ENCODE assay signal across 7 cellular contexts in the genomic region with DNA sequence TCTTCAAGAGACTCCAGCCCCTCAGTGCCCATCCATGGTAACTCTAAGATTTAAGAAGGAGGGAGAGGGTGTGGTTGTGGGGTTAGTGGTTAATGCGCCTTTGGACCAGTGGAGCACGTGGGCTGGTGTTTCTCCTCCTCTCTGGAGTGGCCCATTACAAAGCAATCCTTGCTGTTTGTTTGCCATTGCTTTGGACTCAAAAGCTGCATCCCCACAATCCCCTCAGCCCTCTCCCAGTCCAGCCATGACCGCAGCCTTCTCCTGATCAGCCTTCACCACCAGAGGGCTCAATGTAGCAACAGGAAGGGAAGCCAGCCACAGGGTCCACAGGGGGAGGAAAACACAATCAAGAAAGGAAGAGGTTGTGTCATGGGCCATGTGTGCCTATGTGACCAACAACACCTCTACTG. TPM values are rescaled to one million over a fixed set of nuclear protein-coding genes. Genes with fewer than 3 reads are reported as not detected.
DNase-seq lines count a peak whose midpoint lies in the region; ATAC-seq, FAIRE-seq and TF ChIP-seq lines count a peak whose summit lies in the region.

No MANE protein-coding gene starts in this region.

- no peak overlapping the region for H3K4me3 Mint-ChIP-seq in astrocyte (ENCODE audit: unreplicated experiment)

- H2AFZ ChIP-seq in IMR-90 (replicated peaks; ENCODE audit: low read length, poor library complexity) (peak overlapping the region; percentile 23), astrocyte (ENCODE audit: low read depth, low read length) (no peak overlapping the region)

- no peak overlapping the region for H3K23ac ChIP-seq in IMR-90 (ENCODE audit: low read depth, low read length)

- TF ChIP-seq CTCF in IMR-90 (conservative IDR thresholded peaks at IDR 0.05; ENCODE audit: low read depth, low read length) (peak; percentile 21; the same call in 1 of the 2 replicates), astrocyte (IDR thresholded peaks at IDR 0.05; ENCODE audit: insufficient read depth, low read depth, low read length) (peak; percentile 28), right lobe of liver (IDR thresholded peaks at IDR 0.05) (peak in 3 of 4 donors; percentile 20 to 25 (median 21)), stomach (IDR thresholded peaks at IDR 0.05) (peak in 1 of 7 experiments; percentile 11)

- dilution Hi-C loops in IMR-90 (cut with HindIII; ENCODE audit: low sequenced_read_pairs, unreplicated experiment): no loop called here

- H3K56ac ChIP-seq in IMR-90 (ENCODE audit: extremely low read depth, insufficient read depth, low read length): no peak overlapping the region

- H3K27ac ChIP-seq in IMR-90 (ENCODE audit: insufficient read depth, low read length): no peak overlapping the region
- no peak overlapping the region for H3K27ac ChIP-seq in astrocyte (ENCODE audit: low read depth, low read length)
- H3K27ac ChIP-seq in right lobe of liver: no peak overlapping the region
- no peak overlapping the region for H3K27ac ChIP-seq in stomach

- no peak overlapping the region for H2BK20ac ChIP-seq in IMR-90 (ENCODE audit: low read depth, low read length)

- peaks cover 4% of the 10 kb centered on the region for H3K27me3 Mint-ChIP-seq in astrocyte (ENCODE audit: low read depth, unreplicated experiment)

- no peak overlapping the region for H3K14ac ChIP-seq in IMR-90 (replicated peaks; ENCODE audit: low read depth, low read length)

- no peak overlapping the region for H4K91ac ChIP-seq in IMR-90 (ENCODE audit: insufficient read depth, low read depth, low read length)

- no peak overlapping the region for H3K4ac ChIP-seq in IMR-90 (ENCODE audit: low read depth, low read length)

- POLR2A ChIA-PET in IMR-90 (lab: Charles Lee; ENCODE audit: unreplicated experiment): no interaction called here

- ATAC-seq in IMR-90 (ENCODE audit: low read depth) (peak; percentile 32; the same call in 1 of the 2 replicates), right lobe of liver (peak; percentile 56 to 69 (median 64)), GM21576 (IDR thresholded peaks at IDR 0.05; ENCODE audit: unreplicated experiment) (no peak)

- no peak for TF ChIP-seq RAD21 in IMR-90 (IDR thresholded peaks at IDR 0.05; ENCODE audit: low read length)

- no CpG with 5 or more reads among the region's 3 CpGs for WGBS in IMR-90 (ENCODE audit: extremely low coverage in 2 of 2, insufficient read length in 1 of 2), 2 experiments
- no CpG with 5 or more reads among the region's 3 CpGs for WGBS in right lobe of liver (ENCODE audit: insufficient coverage, low coverage, low lambda C conversion rate, missing lambda C conversion rate)
- 58 to 77% (median 69%) methylated on average over 3 of the region's 3 CpGs for WGBS in stomach, 5 donors

- in situ Hi-C loops in IMR-90 (cut with MboI; ENCODE audit: low sequenced_read_pairs): no loop called here

- H3K9me3 Mint-ChIP-seq in astrocyte (ENCODE audit: unreplicated experiment): peaks cover 3% of the 10 kb centered on the region

- no TSS peak for BruUV-seq in IMR-90 (replicated peaks; lab: Mats Ljungman, UMichigan)

- H2BK120ac ChIP-seq in IMR-90 (ENCODE audit: low read depth, low read length): no peak overlapping the region

- TF ChIP-seq EP300 in stomach (IDR thresholded peaks at IDR 0.05): no peak

- H3K4me1 Mint-ChIP-seq in astrocyte (ENCODE audit: low read depth, unreplicated experiment): no peaks in the 10 kb centered on the region

- H3K36me3 Mint-ChIP-seq in astrocyte (ENCODE audit: low read depth, unreplicated experiment): no peaks in the 10 kb centered on the region

- no peak for TF ChIP-seq POLR2A in IMR-90 (IDR thresholded peaks at IDR 0.05; ENCODE audit: low read depth, low read length)
- no peak for TF ChIP-seq POLR2A in right lobe of liver (IDR thresholded peaks at IDR 0.05)
- no peak for TF ChIP-seq POLR2A in stomach (IDR thresholded peaks at IDR 0.05)

- H3K4me1 ChIP-seq in IMR-90 (ENCODE audit: control insufficient read depth, insufficient read depth, low read length): no peaks in the 10 kb centered on the region
- no peaks in the 10 kb centered on the region for H3K4me1 ChIP-seq in astrocyte (ENCODE audit: insufficient read depth, low read length)
- no peaks in the 10 kb centered on the region for H3K4me1 ChIP-seq in right lobe of liver
- no peaks in the 10 kb centered on the region for H3K4me1 ChIP-seq in stomach

- no peaks in the 10 kb centered on the region for H3K27me3 ChIP-seq in IMR-90 (ENCODE audit: control insufficient read depth, insufficient read depth, low read length)
- H3K27me3 ChIP-seq in astrocyte (ENCODE audit: insufficient read depth, low read length): no peaks in the 10 kb centered on the region
- H3K27me3 ChIP-seq in right lobe of liver: no peaks in the 10 kb centered on the region
- H3K27me3 ChIP-seq in stomach: no peaks in the 10 kb centered on the region

- H2BK5ac ChIP-seq in IMR-90 (ENCODE audit: low read depth, low read length, poor library complexity, severe bottlenecking): no peak overlapping the region

- H3K79me2 ChIP-seq in astrocyte (ENCODE audit: insufficient read depth, low read length): no peaks in the 10 kb centered on the region

- FAIRE-seq in astrocyte (lab: Jason Lieb, UNC): no peak

- peak; percentile 79 for DNase-seq in ELF-1 (ENCODE audit: low read depth, low spot score)
- DNase-seq in IMR-90: peak; percentile 3
- no peak for DNase-seq in astrocyte (ENCODE audit: low read depth)
- DNase-seq in right lobe of liver: no peak
- DNase-seq in stomach: no peak
- no peak for DNase-seq in mucosa of gallbladder (ENCODE audit: low spot score)

- H3K27ac Mint-ChIP-seq in astrocyte (ENCODE audit: unreplicated experiment): no peak overlapping the region

- H2AK9ac ChIP-seq in IMR-90 (replicated peaks; ENCODE audit: low read depth, low read length, poor library complexity): no peak overlapping the region

- H4K5ac ChIP-seq in IMR-90 (ENCODE audit: low read depth, low read length): no peak overlapping the region

- H3K4me2 ChIP-seq in IMR-90 (ENCODE audit: low read depth, low read length) (no peak overlapping the region), astrocyte (ENCODE audit: low read length) (no peak overlapping the region)

- CTCF ChIA-PET in IMR-90 (lab: Yijun Ruan, JAX): no interaction called here

- no peak overlapping the region for H3K9ac ChIP-seq in IMR-90 (ENCODE audit: low read depth, low read length)
- H3K9ac ChIP-seq in astrocyte (ENCODE audit: low read length): no peak overlapping the region

- H3K9me3 ChIP-seq in IMR-90 (ENCODE audit: control insufficient read depth, insufficient read depth, low read length) (no peaks in the 10 kb centered on the region), astrocyte (ENCODE audit: insufficient read depth, low read depth, low read length) (peaks cover 3% of the 10 kb centered on the region), right lobe of liver (no peaks in the 10 kb centered on the region), stomach (peaks cover 0 to 9% (median 3%) of the 10 kb centered on the region in 4 donors)

- no peak overlapping the region for H4K8ac ChIP-seq in IMR-90 (ENCODE audit: low read depth in 2 of 2, low read length in 2 of 2)

- H2BK15ac ChIP-seq in IMR-90 (ENCODE audit: low read depth, low read length): no peak overlapping the region

- no peaks in the 10 kb centered on the region for H3K79me1 ChIP-seq in IMR-90 (ENCODE audit: low read depth in 1 of 2, low read length in 2 of 2)

- H3K36me3 ChIP-seq in IMR-90 (ENCODE audit: control insufficient read depth, insufficient read depth, low read length) (no peaks in the 10 kb centered on the region), astrocyte (ENCODE audit: insufficient read depth, low read length) (no peaks in the 10 kb centered on the region), right lobe of liver (no peaks in the 10 kb centered on the region), stomach (no peaks in the 10 kb centered on the region)

- no peak overlapping the region for H3K4me3 ChIP-seq in IMR-90 (ENCODE audit: insufficient read depth, low read depth, low read length)
- H3K4me3 ChIP-seq in astrocyte (ENCODE audit: insufficient read depth, low read depth, low read length): no peak overlapping the region
- no peak overlapping the region for H3K4me3 ChIP-seq in right lobe of liver
- no peak overlapping the region for H3K4me3 ChIP-seq in stomach

- no peak overlapping the region for H3K18ac ChIP-seq in IMR-90 (ENCODE audit: low read depth, low read length)

- no peaks in the 10 kb centered on the region for H3K9me1 ChIP-seq in IMR-90 (ENCODE audit: insufficient read depth, low read length)

- intact Hi-C loops in IMR-90 (cut with micrococcal nuclease) (no loop called here), right lobe of liver (cut with DNase I) (no loop called here), stomach (cut with DNase I; ENCODE audit: low total_unique reads) (no loop called here)

- H4K20me1 ChIP-seq in IMR-90 (ENCODE audit: insufficient read depth, low read length) (no peaks in the 10 kb centered on the region), astrocyte (ENCODE audit: insufficient read depth, low read length) (no peaks in the 10 kb centered on the region)

- H2AK5ac ChIP-seq in IMR-90 (ENCODE audit: low read depth, low read length): no peak overlapping the region

TF ChIP-seq in IMR-90, 13 proteins besides CTCF, POLR2A, EP300 and RAD21:
- TF ChIP-seq SMC3 (IDR thresholded peaks at IDR 0.05; ENCODE audit: low read depth, low read length) (peak; percentile 23; the same call in 1 of the 2 replicates), MAZ (IDR thresholded peaks at IDR 0.05; ENCODE audit: borderline replicate concordance, low read depth, low read length) (no peak)

RNA-seq across cellular contexts. Expression of gene FAM174B, which starts 38.4 kb away (rescaled TPM):
- total RNA-seq in IMR-90 (2012; rRNA removed): 0.18 and 0.56 TPM in 2 replicates
- polyA plus RNA-seq in IMR-90 (2012; rRNA removed): 0.56 and 0.99 TPM in 2 replicates
- 0.04 and 0.45 TPM in 2 replicates for polyA plus RNA-seq in IMR-90 (2012; cell fraction: cytosol; rRNA removed)
- polyA plus RNA-seq in IMR-90 (2012; cell fraction: nucleus; rRNA removed; ENCODE audit: low replicate concordance): 0.13 and 1.2 TPM in 2 replicates
- 10.2 and 11.2 TPM in 2 replicates for total RNA-seq in astrocyte
- 10 to 100 TPM in 1 of 6 experiments, 1 to 10 TPM in 5; 2.0 to 11.9 (median 4.7) TPM for total RNA-seq in right lobe of liver
- total RNA-seq in stomach: 10 to 100 TPM; 14.6 to 54.0 (median 36.2) TPM
- 10 to 100 TPM; 21.7 to 30.3 (median 22.7) TPM for polyA plus RNA-seq in stomach
- total RNA-seq in mucosa of gallbladder: 34.4 TPM

Comparison
In these comparisons a context has a peak if more than half of its experiments do, and no peak if none do; other contexts are left out.
1. DNase-seq: peak in ELF-1 (single experiment) and IMR-90 (single experiment); none in astrocyte (single experiment), right lobe of liver (0 of 3), stomach (single experiment) and mucosa of gallbladder (single experiment).